ENCODE assay signal across 1 cellular context in genomic region chr16:15650019-15650697, GRCh38.
TF ChIP-seq lines count a peak whose summit lies in the region.

TSS of gene NDE1 (plus strand) at chr16:15650245. CDS start at chr16:15664779, 14,534 bp downstream.

TF ChIP-seq in GM12878, 131 proteins besides CTCF, POLR2A, EP300 and RAD21 (continued from another document and continues in another):
- TF ChIP-seq ZNF592 (IDR thresholded peaks at IDR 0.05) = no peak
- TF ChIP-seq NR2C2 (IDR thresholded peaks at IDR 0.05; ENCODE audit: borderline replicate concordance, control insufficient read depth, insufficient read length, low read depth) = no peak
- TF ChIP-seq STAT3 (IDR thresholded peaks at IDR 0.05; ENCODE audit: low read depth, low read length) = no peak
- no peak for TF ChIP-seq NFYA (IDR thresholded peaks at IDR 0.05; ENCODE audit: borderline replicate concordance, low read depth, low read length)
- TF ChIP-seq SP1 (IDR thresholded peaks at IDR 0.05; ENCODE audit: low read depth, low read length) = peak; percentile 71
- TF ChIP-seq MLLT1 (IDR thresholded peaks at IDR 0.05) = no peak
- no peak for TF ChIP-seq SREBF1 (IDR thresholded peaks at IDR 0.05; ENCODE audit: low read length)
- TF ChIP-seq HDGF (IDR thresholded peaks at IDR 0.05) = no peak
- no peak for TF ChIP-seq JUNB (IDR thresholded peaks at IDR 0.05)
- TF ChIP-seq STAT1 (conservative IDR thresholded peaks at IDR 0.05) = 0 out of 2 replicates have a peak, but pooled peaks have one; percentile 19
- TF ChIP-seq USF1 (IDR thresholded peaks at IDR 0.05; ENCODE audit: borderline replicate concordance, extremely low read length, insufficient read depth, low read depth, low read length) = no peak
- TF ChIP-seq JUND (IDR thresholded peaks at IDR 0.05; ENCODE audit: low read depth, low read length) = no peak
- TF ChIP-seq SIN3A (IDR thresholded peaks at IDR 0.05; ENCODE audit: low read depth, low read length) = no peak; the same call in 1 of the 2 replicates
- no peak for TF ChIP-seq PBX3 (IDR thresholded peaks at IDR 0.05; ENCODE audit: insufficient replicate concordance, low read depth, low read length)
- peak; percentile 75 for TF ChIP-seq DPF2 (IDR thresholded peaks at IDR 0.05)
- no peak for TF ChIP-seq RELA (IDR thresholded peaks at IDR 0.05; ENCODE audit: borderline replicate concordance, partially characterized antibody)
- TF ChIP-seq YBX1 (IDR thresholded peaks at IDR 0.05) = no peak
- no peak for TF ChIP-seq MEF2A (IDR thresholded peaks at IDR 0.05; ENCODE audit: insufficient read depth, low read depth, low read length)
- no peak for TF ChIP-seq PKNOX1 (IDR thresholded peaks at IDR 0.05)
- TF ChIP-seq YY1 (IDR thresholded peaks at IDR 0.05; ENCODE audit: low read depth, low read length) = peak; percentile 34; the same call in 1 of the 2 replicates
- no peak for TF ChIP-seq CREM (IDR thresholded peaks at IDR 0.05; ENCODE audit: low read depth)
- TF ChIP-seq POLR2AphosphoS5 (IDR thresholded peaks at IDR 0.05; ENCODE audit: low read length) = peak; percentile 29; the same call in 1 of the 2 replicates
- TF ChIP-seq ZNF687 (IDR thresholded peaks at IDR 0.05) = peak; percentile 69; the same call in 1 of the 2 replicates
- TF ChIP-seq TARDBP (IDR thresholded peaks at IDR 0.05; ENCODE audit: borderline replicate concordance) = no peak
- no peak for TF ChIP-seq MTA3 (IDR thresholded peaks at IDR 0.05; ENCODE audit: borderline replicate concordance, low read length)
- TF ChIP-seq IRF5 (IDR thresholded peaks at IDR 0.05; ENCODE audit: borderline replicate concordance) = no peak
- no peak for TF ChIP-seq ZBTB11 (CRISPR knock-in tag; IDR thresholded peaks at IDR 0.05)
- 0 out of 2 replicates have a peak, but pooled peaks have one; percentile 6 for TF ChIP-seq TAF1 (IDR thresholded peaks at IDR 0.05; ENCODE audit: borderline replicate concordance, low read depth, low read length)
- TF ChIP-seq HDAC2 (IDR thresholded peaks at IDR 0.05) = no peak
- TF ChIP-seq USF2 (IDR thresholded peaks at IDR 0.05; ENCODE audit: borderline replicate concordance, low read depth, low read length) = no peak
- TF ChIP-seq E2F4 (IDR thresholded peaks at IDR 0.05; ENCODE audit: low read depth, low read length) = peak; percentile 70
- TF ChIP-seq ZBTB33 (IDR thresholded peaks at IDR 0.05) = no peak
